In genomic region chr14:106004937-106005795, GRCh38 we compare ENCODE assay signal across 8 cellular contexts.
DNase-seq lines count a peak whose midpoint lies in the region; ATAC-seq and TF ChIP-seq lines count a peak whose summit lies in the region.
"Not testable (repeated sequence)": the region's sequence is repeated elsewhere in the genome, so short reads cannot be mapped to it uniquely, and the experiment has no call there.

No MANE protein-coding gene starts in this region.

- intact Hi-C loops in A673 (cut with micrococcal nuclease; ENCODE audit: unreplicated experiment) = not testable (repeated sequence)
- intact Hi-C loops in activated T-helper 2 cell treated with anti-CD3 and anti-CD28 coated beads, Interferon-gamma antibody, Interleukin-2, Interleukin-4, amounts not matched to agents 10 μg/mL and 5 μg/mL and 100 μg/mL, durations not matched to agents 14 hours and 24 hours and 36 hours (cut with micrococcal nuclease) = loop anchor here (1.0 to 5.0 kb wide), 2 partner anchors 8 to 58 kb away; no protein-coding TSS in a partner anchor

- not testable (repeated sequence) for TF ChIP-seq CTCF in A673 (conservative IDR thresholded peaks at IDR 0.05; ENCODE audit: low read depth, low read length)

- H3K36me3 Mint-ChIP-seq in T-helper 2 cell treated with Interferon-gamma antibody and Interleukin-4, amounts not matched to agents 5 μg/mL and 100 μg/mL, for 36 hours (ENCODE audit: low read depth); activated CD4-positive, alpha-beta memory T cell treated with anti-CD3 and anti-CD28 coated beads, Interleukin-2, amount 10 ng/mL, durations not matched to agents 7 days and 5 days (ENCODE audit: low read depth); activated T-helper 2 cell treated with anti-CD3 and anti-CD28 coated beads, Interferon-gamma antibody, Interleukin-2, Interleukin-4, amounts not matched to agents 10 μg/mL and 5 μg/mL and 100 μg/mL, durations not matched to agents 14 hours and 24 hours and 36 hours (ENCODE audit: low read depth); central memory CD8-positive, alpha-beta T cell (ENCODE audit: insufficient read depth): not testable (repeated sequence)

- H3K27me3 Mint-ChIP-seq in T-helper 2 cell treated with Interferon-gamma antibody and Interleukin-4, amounts not matched to agents 5 μg/mL and 100 μg/mL, for 36 hours (ENCODE audit: low read depth); activated CD4-positive, alpha-beta memory T cell treated with anti-CD3 and anti-CD28 coated beads, Interleukin-2, amount 10 ng/mL, durations not matched to agents 7 days and 5 days; activated T-helper 2 cell treated with anti-CD3 and anti-CD28 coated beads, Interferon-gamma antibody, Interleukin-2, Interleukin-4, amounts not matched to agents 10 μg/mL and 5 μg/mL and 100 μg/mL, durations not matched to agents 14 hours and 24 hours and 36 hours (ENCODE audit: low read depth): not testable (repeated sequence)
- H3K27me3 Mint-ChIP-seq in central memory CD8-positive, alpha-beta T cell = peaks cover 11% of the 10 kb centered on the region

- H3K9me3 ChIP-seq in A673 (ENCODE audit: low read depth, low read length, poor library complexity, severe bottlenecking) = not testable (repeated sequence)

- H3K27ac Mint-ChIP-seq in T-helper 2 cell treated with Interferon-gamma antibody and Interleukin-4, amounts not matched to agents 5 μg/mL and 100 μg/mL, for 36 hours = peak overlapping the region; percentile 94
- H3K27ac Mint-ChIP-seq in activated CD4-positive, alpha-beta memory T cell treated with anti-CD3 and anti-CD28 coated beads, Interleukin-2, amount 10 ng/mL, durations not matched to agents 7 days and 5 days = peak overlapping the region; percentile 100
- peak overlapping the region; percentile 93 for H3K27ac Mint-ChIP-seq in activated T-helper 2 cell treated with anti-CD3 and anti-CD28 coated beads, Interferon-gamma antibody, Interleukin-2, Interleukin-4, amounts not matched to agents 10 μg/mL and 5 μg/mL and 100 μg/mL, durations not matched to agents 14 hours and 24 hours and 36 hours
- H3K27ac Mint-ChIP-seq in central memory CD8-positive, alpha-beta T cell (ENCODE audit: low read depth) = peak overlapping the region; percentile 57

- not testable (repeated sequence) for H3K36me3 ChIP-seq in A673 (ENCODE audit: insufficient read depth, low read length, poor library complexity, severe bottlenecking)

- peak overlapping the region; percentile 78 for H3K4me3 Mint-ChIP-seq in T-helper 2 cell treated with Interferon-gamma antibody and Interleukin-4, amounts not matched to agents 5 μg/mL and 100 μg/mL, for 36 hours
- H3K4me3 Mint-ChIP-seq in activated CD4-positive, alpha-beta memory T cell treated with anti-CD3 and anti-CD28 coated beads, Interleukin-2, amount 10 ng/mL, durations not matched to agents 7 days and 5 days = peak overlapping the region; percentile 72
- peak overlapping the region; percentile 64 for H3K4me3 Mint-ChIP-seq in activated T-helper 2 cell treated with anti-CD3 and anti-CD28 coated beads, Interferon-gamma antibody, Interleukin-2, Interleukin-4, amounts not matched to agents 10 μg/mL and 5 μg/mL and 100 μg/mL, durations not matched to agents 14 hours and 24 hours and 36 hours (ENCODE audit: low read depth)
- peak overlapping the region; percentile 46 for H3K4me3 Mint-ChIP-seq in central memory CD8-positive, alpha-beta T cell

- peak; percentile 43 for DNase-seq in A673 (ENCODE audit: low spot score)
- DNase-seq in Jurkat, Clone E6-1 (ENCODE audit: low read depth, low spot score) = peak; percentile 89
- DNase-seq in T-helper 2 cell treated with Interferon-gamma antibody and Interleukin-4, amounts not matched to agents 5 μg/mL and 100 μg/mL, for 36 hours (ENCODE audit: low spot score) = peak; percentile 72
- DNase-seq in activated CD4-positive, alpha-beta memory T cell treated with anti-CD3 and anti-CD28 coated beads, Interleukin-2, amount 10 ng/mL, durations not matched to agents 7 days and 5 days = peak; percentile 83
- DNase-seq in activated T-helper 2 cell treated with anti-CD3 and anti-CD28 coated beads, Interferon-gamma antibody, Interleukin-2, Interleukin-4, amounts not matched to agents 10 μg/mL and 5 μg/mL and 100 μg/mL, durations not matched to agents 14 hours and 24 hours and 36 hours (ENCODE audit: low spot score) = peak; percentile 64
- peak; percentile 33 to 74 for DNase-seq in central memory CD8-positive, alpha-beta T cell (ENCODE audit: low spot score in 2 of 2)
- peak; percentile 39 to 45 for DNase-seq in stimulated activated CD4-positive, alpha-beta T cell treated with anti-CD3 and anti-CD28 coated beads, Interleukin-15, amount 100 ng/mL, for 1 hour (ENCODE audit: low read depth in 1 of 2, low spot score in 1 of 2)
- DNase-seq in stimulated activated CD8-positive, alpha-beta memory T cell treated with anti-CD3 and anti-CD28 coated beads, Interleukin-7, amount 100 ng/mL, for 1 hour (ENCODE audit: low read depth in 2 of 2) = peak; percentile 45 to 50

- not testable (repeated sequence) for BruUV-seq in A673 (replicated peaks; lab: Mats Ljungman, UMichigan)

- ATAC-seq in central memory CD8-positive, alpha-beta T cell (replicated peaks; ENCODE audit: extremely low read depth, poor library complexity, severe bottlenecking) = peak; percentile 89

- H3K4me1 ChIP-seq in A673 (ENCODE audit: insufficient read depth, low read length, poor library complexity, severe bottlenecking) = not testable (repeated sequence)

- not testable (repeated sequence) for H3K9me3 Mint-ChIP-seq in T-helper 2 cell treated with Interferon-gamma antibody and Interleukin-4, amounts not matched to agents 5 μg/mL and 100 μg/mL, for 36 hours; activated CD4-positive, alpha-beta memory T cell treated with anti-CD3 and anti-CD28 coated beads, Interleukin-2, amount 10 ng/mL, durations not matched to agents 7 days and 5 days; activated T-helper 2 cell treated with anti-CD3 and anti-CD28 coated beads, Interferon-gamma antibody, Interleukin-2, Interleukin-4, amounts not matched to agents 10 μg/mL and 5 μg/mL and 100 μg/mL, durations not matched to agents 14 hours and 24 hours and 36 hours; central memory CD8-positive, alpha-beta T cell

- H3K27ac ChIP-seq in A673 (ENCODE audit: low read depth, low read length, poor library complexity, severe bottlenecking) = not testable (repeated sequence)

- H3K4me1 Mint-ChIP-seq in T-helper 2 cell treated with Interferon-gamma antibody and Interleukin-4, amounts not matched to agents 5 μg/mL and 100 μg/mL, for 36 hours (ENCODE audit: low read depth) = peaks cover 31% of the 10 kb centered on the region
- peaks cover 52% of the 10 kb centered on the region for H3K4me1 Mint-ChIP-seq in activated CD4-positive, alpha-beta memory T cell treated with anti-CD3 and anti-CD28 coated beads, Interleukin-2, amount 10 ng/mL, durations not matched to agents 7 days and 5 days
- peaks cover 40% of the 10 kb centered on the region for H3K4me1 Mint-ChIP-seq in activated T-helper 2 cell treated with anti-CD3 and anti-CD28 coated beads, Interferon-gamma antibody, Interleukin-2, Interleukin-4, amounts not matched to agents 10 μg/mL and 5 μg/mL and 100 μg/mL, durations not matched to agents 14 hours and 24 hours and 36 hours (ENCODE audit: low read depth)
- peaks cover 19% of the 10 kb centered on the region for H3K4me1 Mint-ChIP-seq in central memory CD8-positive, alpha-beta T cell

- POLR2A ChIA-PET in A673 (lab: Charles Lee; ENCODE audit: low non-redundant PET) = not testable (repeated sequence)
- POLR2A ChIA-PET in activated CD4-positive, alpha-beta memory T cell treated with anti-CD3 and anti-CD28 coated beads, Interleukin-2, amount 10 ng/mL, durations not matched to agents 7 days and 5 days (lab: Charles Lee) = interaction anchor here (0.7 to 2.3 kb wide), 3 partner anchors 19 to 146 kb away, joined by 3 to 6 read pairs (median 3); no protein-coding TSS in a partner anchor

- H3K27me3 ChIP-seq in A673 (replicated peaks; ENCODE audit: insufficient read depth, low read depth, low read length, poor library complexity) = not testable (repeated sequence)

- CTCF ChIA-PET in A673 (lab: Charles Lee) = interaction anchor here (1.2 kb wide), 1 partner anchor 30 kb away, joined by 4 read pairs; no protein-coding TSS in a partner anchor
- CTCF ChIA-PET in activated CD4-positive, alpha-beta memory T cell treated with anti-CD3 and anti-CD28 coated beads, Interleukin-2, amount 10 ng/mL, durations not matched to agents 7 days and 5 days (lab: Charles Lee) = interaction anchor here (0.7 to 1.6 kb wide), 11 partner anchors 17 to 940 kb away, joined by 3 to 4 read pairs (median 3); partner anchors contain the start of gene GPR132

- H3K4me3 ChIP-seq in A673 (ENCODE audit: low read depth, low read length, poor library complexity, severe bottlenecking) = not testable (repeated sequence)
- H3K4me3 ChIP-seq in Jurkat, Clone E6-1 (ENCODE audit: low read length) = peak overlapping the region; percentile 52
